In the genomic region with DNA sequence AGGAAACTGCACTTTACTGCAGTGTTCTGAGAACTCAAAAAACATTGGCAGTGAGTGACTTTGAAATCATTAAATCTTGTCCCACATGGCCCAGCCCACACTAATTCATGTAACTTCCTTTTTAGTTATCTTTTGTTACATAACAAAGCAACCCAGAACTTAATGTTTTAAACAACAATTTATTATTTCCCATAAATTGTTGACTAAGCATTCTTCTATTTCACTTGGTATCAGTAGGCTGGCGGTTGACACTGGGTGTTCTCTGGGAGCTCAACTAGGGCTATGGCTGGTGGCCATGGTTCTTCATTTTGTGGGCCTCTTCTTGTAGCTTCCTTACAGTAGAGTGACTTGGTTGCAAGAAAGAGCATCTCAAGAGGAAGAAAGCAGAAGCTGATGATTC, we compare ENCODE assay signal across 31 cellular contexts.
"Had no signal": no experiment of that assay in that cellular context is flagged by ENCODE, and none has a peak within 500 bp of the region (broad histone marks: within the 10 kb centered on the region; RNA-seq: fewer than 3 reads in every experiment).

No MANE protein-coding gene starts in this region.

- H3K4me1 Mint-ChIP-seq: natural killer cell; neural progenitor cell; stimulated activated memory B cell treated with anti-CD40 and anti-IgM and Interleukin-4, amounts not matched to agents 10 μg/mL and 1 μg/mL and 100 μg/mL, for 72 hours; stimulated activated naive CD8-positive, alpha-beta T cell treated with anti-CD3 and anti-CD28 coated beads, Interleukin-15, amount 100 ng/mL, for 72 hours had no signal

- H3K36me3 ChIP-seq: neural progenitor cell, ovary, spleen, suprapubic skin, tibial artery, transverse colon, upper lobe of right lung, uterus had no signal

- H2AFZ ChIP-seq: neural progenitor cell, parathyroid adenoma had no signal

- H3K4me2 ChIP-seq: neural progenitor cell, smooth muscle cell had no signal

- H3K36me3 Mint-ChIP-seq: neural progenitor cell; stimulated activated memory B cell treated with anti-CD40 and anti-IgM and Interleukin-4, amounts not matched to agents 10 μg/mL and 1 μg/mL and 100 μg/mL, for 72 hours; type B pancreatic cell had no signal

- H3K4me1 ChIP-seq: neural progenitor cell, parathyroid adenoma, psoas muscle, spleen, suprapubic skin, testis, tibial artery, upper lobe of right lung, uterus had no signal

- H3K4me3 Mint-ChIP-seq: natural killer cell; nephron; neural progenitor cell; stimulated activated memory B cell treated with anti-CD40 and anti-IgM and Interleukin-4, amounts not matched to agents 10 μg/mL and 1 μg/mL and 100 μg/mL, for 72 hours; stimulated activated naive CD8-positive, alpha-beta T cell treated with anti-CD3 and anti-CD28 coated beads, Interleukin-15, amount 100 ng/mL, for 72 hours; type B pancreatic cell had no signal

- H3K27me3 ChIP-seq: neural progenitor cell, ovary, spleen, suprapubic skin, testis, tibial artery, transverse colon, upper lobe of right lung, uterus had no signal

- H3K27ac Mint-ChIP-seq: natural killer cell; nephron; neural progenitor cell; progenitor cell of endocrine pancreas; stimulated activated memory B cell treated with anti-CD40 and anti-IgM and Interleukin-4, amounts not matched to agents 10 μg/mL and 1 μg/mL and 100 μg/mL, for 72 hours; stimulated activated naive CD8-positive, alpha-beta T cell treated with anti-CD3 and anti-CD28 coated beads, Interleukin-15, amount 100 ng/mL, for 72 hours; type B pancreatic cell had no signal

- ATAC-seq: natural killer cell; psoas muscle; right cardiac atrium; sciatic nerve; stimulated activated memory B cell treated with anti-CD40 and anti-IgM and Interleukin-4, amounts not matched to agents 10 μg/mL and 1 μg/mL and 100 μg/mL, for 72 hours; stimulated activated naive CD8-positive, alpha-beta T cell treated with anti-CD3 and anti-CD28 coated beads, Interleukin-15, amount 100 ng/mL, for 72 hours; stimulated activated naive CD8-positive, alpha-beta T cell treated with anti-CD3 and anti-CD28 coated beads, Interleukin-15, Interleukin-2, amounts not matched to agents 100 U/mL and 50 U/mL, for 24 hours; upper lobe of right lung had no signal

- H3K9ac ChIP-seq: neural progenitor cell, parathyroid adenoma had no signal

- H3K4me3 ChIP-seq: neural progenitor cell, ovary, psoas muscle, skin epidermis, smooth muscle cell, spleen, suprapubic skin, testis, tibial artery, transverse colon, upper lobe of right lung, uterus had no signal

- H3K9me3 ChIP-seq: ovary, psoas muscle, suprapubic skin, testis, tibial artery, transverse colon, upper lobe of right lung had no signal

- DNase-seq: natural killer cell; occipital lobe; ovary; posterior cingulate gyrus; psoas muscle; right cardiac atrium; spleen; stimulated activated CD4-positive, alpha-beta T cell treated with anti-CD3 and anti-CD28 coated beads, Interleukin-12 subunit alpha, Interleukin-12 subunit beta, amount 100 ng/mL, for 4 hours; stimulated activated CD4-positive, alpha-beta T cell treated with anti-CD3 and anti-CD28 coated beads, Interleukin-1b, Interleukin-23, amount 100 ng/mL, for 48 hours; stimulated activated CD4-positive, alpha-beta T cell treated with anti-CD3 and anti-CD28 coated beads, Interleukin-4, amount 100 ng/mL, for 1 hour; stimulated activated CD4-positive, alpha-beta T cell treated with anti-CD3 and anti-CD28 coated beads, Interleukin-4, amount 100 ng/mL, for 4 hours; stimulated activated CD8-positive, alpha-beta memory T cell treated with anti-CD3 and anti-CD28 coated beads, Interleukin-4, amount 100 ng/mL, for 48 hours; stimulated activated naive CD4-positive, alpha-beta T cell; stimulated activated naive CD8-positive, alpha-beta T cell treated with anti-CD3 and anti-CD28 coated beads, Interleukin-15, amount 100 ng/mL, for 72 hours; stimulated activated naive CD8-positive, alpha-beta T cell treated with anti-CD3 and anti-CD28 coated beads, Interleukin-15, Interleukin-2, amounts not matched to agents 100 U/mL and 50 U/mL, for 24 hours; substantia nigra; testis; tibial artery; transverse colon; upper lobe of right lung; uterus had no signal

- H3K27ac ChIP-seq: neural progenitor cell, ovary, parathyroid adenoma, psoas muscle, skin epidermis, spleen, suprapubic skin, testis, tibial artery, transverse colon, upper lobe of right lung, uterus had no signal

- H3K27me3 Mint-ChIP-seq: progenitor cell of endocrine pancreas; stimulated activated memory B cell treated with anti-CD40 and anti-IgM and Interleukin-4, amounts not matched to agents 10 μg/mL and 1 μg/mL and 100 μg/mL, for 72 hours; stimulated activated naive CD8-positive, alpha-beta T cell treated with anti-CD3 and anti-CD28 coated beads, Interleukin-15, amount 100 ng/mL, for 72 hours had no signal
